11 cellular contexts compared by ENCODE assay signal in genomic region chr1:239297910-239298309, GRCh38.
"Had no signal": no experiment of that assay in that cellular context is flagged by ENCODE, and none has a peak within 500 bp of the region (broad histone marks: within the 10 kb centered on the region; RNA-seq: fewer than 3 reads in every experiment).

No MANE protein-coding gene starts in this region.

- H3K9ac ChIP-seq: GM23248 had no signal

- H3K36me3 ChIP-seq: HAP-1 had no signal

- H3K27ac ChIP-seq: GM23248 had no signal

- FAIRE-seq: H1, H54 had no signal

- ATAC-seq: GM23338, HCT116 had no signal

- H3K4me3 ChIP-seq: GM23248, GM23338, HAP-1 had no signal

- H2AFZ ChIP-seq: GM23248, GM23338 had no signal

- H3K4me3 Mint-ChIP-seq: GM23338, H9, HFFc6 had no signal

- DNase-seq: GM23248, GOT3, H7, H9, HCEC 1CT, HFFc6 had no signal

- H3K27ac Mint-ChIP-seq: GM23338, H9, HFFc6 had no signal

- H3K9me3 ChIP-seq: HAP-1 had no signal

- H3K4me2 ChIP-seq: GM23338 had no signal

- H3K9me3 Mint-ChIP-seq: GM23338, H9 had no signal
